9 cellular contexts compared by ENCODE assay signal in the genomic region with DNA sequence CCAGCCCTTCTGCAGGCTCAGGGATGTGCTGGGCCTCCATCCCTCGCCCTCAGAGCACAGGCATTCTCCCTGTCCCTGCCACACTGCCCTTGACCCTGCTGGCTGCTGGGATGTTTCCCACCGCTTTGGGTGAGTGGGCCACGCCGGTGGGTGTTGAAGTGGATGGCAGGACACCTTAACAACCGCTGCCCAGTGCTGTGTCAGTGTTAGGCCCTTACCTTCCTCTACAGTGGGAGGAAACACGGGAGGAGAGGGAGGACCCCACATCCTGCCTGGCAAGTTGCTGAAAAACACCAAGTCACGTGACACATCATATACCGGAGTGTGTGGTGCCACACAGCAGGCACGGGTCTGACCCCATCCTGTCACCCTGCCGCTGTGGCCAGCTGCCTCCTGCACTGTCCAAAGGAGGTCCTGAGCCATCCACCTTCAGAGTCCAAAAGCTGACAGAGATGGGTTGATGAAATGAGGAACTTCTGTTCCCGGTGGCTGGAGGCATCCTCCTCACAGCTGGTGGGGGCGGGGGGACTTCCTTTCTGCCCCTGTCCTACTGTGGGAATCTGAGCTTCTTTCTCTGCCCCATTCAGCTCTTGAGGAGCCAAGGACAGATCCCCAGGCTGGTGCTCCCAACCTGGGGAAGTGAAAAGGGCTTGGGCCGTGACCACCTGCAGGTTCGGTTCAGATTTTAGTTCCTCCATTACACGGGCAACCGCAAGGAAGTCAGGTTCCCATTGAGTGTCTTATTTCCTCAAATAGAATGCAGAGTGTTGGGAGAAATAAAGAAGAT. TPM values are rescaled to one million over a fixed set of nuclear protein-coding genes. Genes with fewer than 3 reads are reported as not detected.
A peak's percentile ranks its signal among the peaks of the same experiment; 100 is the strongest.
DNase-seq lines count a peak whose midpoint lies in the region; ATAC-seq and TF ChIP-seq lines count a peak whose summit lies in the region.
"Had no signal": no experiment of that assay in that cellular context is flagged by ENCODE, and none has a peak within 500 bp of the region (broad histone marks: within the 10 kb centered on the region; RNA-seq: fewer than 3 reads in every experiment).

No MANE protein-coding gene starts in this region.

- peaks cover 4% of the 10 kb centered on the region for H3K4me1 ChIP-seq in right cardiac atrium (ENCODE audit: control insufficient read depth, insufficient read depth, low read length)
- no peaks in the 10 kb centered on the region for H3K4me1 ChIP-seq in smooth muscle cell (ENCODE audit: low read depth)

- no peaks in the 10 kb centered on the region for H3K36me3 ChIP-seq in smooth muscle cell (ENCODE audit: low read depth)

- intact Hi-C loops in right cardiac atrium (cut with DNase I), result loop anchor here in 1 of 4 donors (10.0 kb wide), 1 partner anchor 116 kb away; no protein-coding TSS in a partner anchor

- DNase-seq in GM10248 (ENCODE audit: extremely low spot score) (peak; percentile 59), KG1 (lab: John Stamatoyannopoulos, UW) (peak; percentile 56), right cardiac atrium (peak in 2 of 3 donors; percentile 14 to 67), COLO668 (lab: John Stamatoyannopoulos, UW; ENCODE audit: unreplicated experiment) (no peak), NCI-H524 (lab: John Stamatoyannopoulos, UW) (no peak), smooth muscle cell (lab: John Stamatoyannopoulos, UW; ENCODE audit: unreplicated experiment) (no peak)
- DNase-seq in activated CD4-positive, alpha-beta T cell treated with anti-CD3 and anti-CD28 coated beads, Interleukin-2, amount 50 U/mL, for 48 hours, result peak; percentile 61 to 68

- POLR2A ChIA-PET in GM10248 (lab: Yijun Ruan, JAX), result no interaction called here

- CTCF ChIA-PET in GM10248 (lab: Yijun Ruan, JAX), result interaction anchor here (0.6 to 0.8 kb wide), 2 partner anchors 11 to 15 kb away, joined by 3 read pairs; no protein-coding TSS in a partner anchor

- TF ChIP-seq CTCF in GM10248 (IDR thresholded peaks at IDR 0.05; ENCODE audit: control extremely low read depth, extremely low read depth, low read depth, missing control alignments) (no peak), smooth muscle cell (IDR thresholded peaks at IDR 0.05; ENCODE audit: borderline replicate concordance, insufficient read depth, poor library complexity, severe bottlenecking) (no peak)

- no peak overlapping the region for H3K4me3 ChIP-seq in right cardiac atrium (ENCODE audit: low read length)
- H3K4me3 ChIP-seq in smooth muscle cell, result no peak overlapping the region

- no peak overlapping the region for H2AFZ ChIP-seq in smooth muscle cell (ENCODE audit: low read depth)

- H3K4me2 ChIP-seq in smooth muscle cell, result no peak overlapping the region

- H3K27ac Mint-ChIP-seq in stimulated activated naive CD8-positive, alpha-beta T cell treated with anti-CD3 and anti-CD28 coated beads, Interleukin-15, Interleukin-2, amounts not matched to agents 100 ng/mL and 50 ng/mL, for 24 hours, result peak overlapping the region; percentile 91
- H3K27ac Mint-ChIP-seq: brain had no signal

- H3K27ac ChIP-seq in right cardiac atrium (ENCODE audit: low read length) (no peak overlapping the region), smooth muscle cell (ENCODE audit: low read depth) (no peak overlapping the region)

- H3K4me1 Mint-ChIP-seq in stimulated activated naive CD8-positive, alpha-beta T cell treated with anti-CD3 and anti-CD28 coated beads, Interleukin-15, Interleukin-2, amounts not matched to agents 100 ng/mL and 50 ng/mL, for 24 hours (ENCODE audit: low read depth), result peaks cover 52% of the 10 kb centered on the region

- H3K4me3 Mint-ChIP-seq in stimulated activated naive CD8-positive, alpha-beta T cell treated with anti-CD3 and anti-CD28 coated beads, Interleukin-15, Interleukin-2, amounts not matched to agents 100 ng/mL and 50 ng/mL, for 24 hours, result peak overlapping the region; percentile 71
- H3K4me3 Mint-ChIP-seq: brain had no signal

- no peaks in the 10 kb centered on the region for H3K27me3 ChIP-seq in right cardiac atrium (ENCODE audit: control insufficient read depth, insufficient read depth)
- no peaks in the 10 kb centered on the region for H3K27me3 ChIP-seq in smooth muscle cell (ENCODE audit: low read depth)

- 46% methylated on average over 16 of the region's 16 CpGs for WGBS in right cardiac atrium
- 89% methylated on average over 16 of the region's 16 CpGs for WGBS in smooth muscle cell (ENCODE audit: low lambda C conversion rate)

- H3K27me3 Mint-ChIP-seq in stimulated activated naive CD8-positive, alpha-beta T cell treated with anti-CD3 and anti-CD28 coated beads, Interleukin-15, Interleukin-2, amounts not matched to agents 100 ng/mL and 50 ng/mL, for 24 hours, result no peaks in the 10 kb centered on the region

- no peaks in the 10 kb centered on the region for H3K36me3 Mint-ChIP-seq in stimulated activated naive CD8-positive, alpha-beta T cell treated with anti-CD3 and anti-CD28 coated beads, Interleukin-15, Interleukin-2, amounts not matched to agents 100 ng/mL and 50 ng/mL, for 24 hours (ENCODE audit: low read depth)
- H3K36me3 Mint-ChIP-seq: brain had no signal

- no peaks in the 10 kb centered on the region for H3K79me2 ChIP-seq in smooth muscle cell (ENCODE audit: low read depth)

- H3K9me3 ChIP-seq in right cardiac atrium (ENCODE audit: control insufficient read depth, low read length) (no peaks in the 10 kb centered on the region), smooth muscle cell (replicated peaks; ENCODE audit: low read depth) (no peaks in the 10 kb centered on the region)

- no peaks in the 10 kb centered on the region for H3K9me3 Mint-ChIP-seq in stimulated activated naive CD8-positive, alpha-beta T cell treated with anti-CD3 and anti-CD28 coated beads, Interleukin-15, Interleukin-2, amounts not matched to agents 100 ng/mL and 50 ng/mL, for 24 hours

- ATAC-seq in right cardiac atrium, result peak in 1 of 2 donors; percentile 10

- H3F3A ChIP-seq in smooth muscle cell (ENCODE audit: low read depth), result no peaks in the 10 kb centered on the region

- no peaks in the 10 kb centered on the region for H4K20me1 ChIP-seq in smooth muscle cell (ENCODE audit: low read depth)

- no peak overlapping the region for H3K9ac ChIP-seq in smooth muscle cell (ENCODE audit: low read depth)

RNA-seq across cellular contexts. Expression of a gene that starts 3.2 kb away (rescaled TPM):
- total RNA-seq in right cardiac atrium (10 to 100 TPM in 1 of 4 donors, 1 to 10 TPM in 3; 7.6 to 10.1 (median 9.3) TPM), smooth muscle cell (1.6 and 3.2 TPM in 2 replicates)
- polyA plus RNA-seq in right cardiac atrium (5.1 TPM), smooth muscle cell (4.2 and 4.6 TPM in 2 replicates)

RNA-seq across cellular contexts. Expression of a gene that starts 38.5 kb away (rescaled TPM):
- total RNA-seq in right cardiac atrium (10 to 100 TPM; 24.2 to 26.8 (median 24.7) TPM), smooth muscle cell (35.4 and 36.4 TPM in 2 replicates)
- polyA plus RNA-seq in right cardiac atrium (18.7 TPM), smooth muscle cell (10.6 and 14.4 TPM in 2 replicates)

RNA-seq across cellular contexts. Expression of a gene that starts 45.2 kb away (rescaled TPM):
- total RNA-seq in right cardiac atrium, result 10 to 100 TPM; 26.8 to 38.3 (median 32.2) TPM
- 32.4 TPM for polyA plus RNA-seq in right cardiac atrium
- 28.1 and 39.5 TPM in 2 replicates for total RNA-seq in smooth muscle cell
- 27.0 and 38.5 TPM in 2 replicates for polyA plus RNA-seq in smooth muscle cell

Comparison
In these comparisons a context has a peak if more than half of its experiments do, and no peak if none do; other contexts are left out.
1. DNase-seq: peak in GM10248 (single experiment), KG1 (single experiment), activated CD4-positive, alpha-beta T cell treated with anti-CD3 and anti-CD28 coated beads, Interleukin-2, amount 50 U/mL, for 48 hours (2 of 2) and right cardiac atrium (2 of 3); none in COLO668 (single experiment), NCI-H524 (0 of 2) and smooth muscle cell (single experiment).